8 cellular contexts compared by ENCODE assay signal in genomic region chr10:22086730-22087364, GRCh38.
DNase-seq lines count a peak whose midpoint lies in the region; ATAC-seq and TF ChIP-seq lines count a peak whose summit lies in the region.

No MANE protein-coding gene starts in this region.

- H3K4me1 Mint-ChIP-seq in activated T-cell treated with anti-CD3 and anti-CD28 coated beads, Interleukin-2, amount 50 U/mL, for 24 hours (ENCODE audit: low read depth), result no peaks in the 10 kb centered on the region

- DNase-seq in DMS79 treated with DMSO at 0.1 percent for 48 hours (lab: John Stamatoyannopoulos, UW) (peak; percentile 42), NCI-H460 (ENCODE audit: extremely low read depth, low read depth) (peak; percentile 60), fibroblast of lung (ENCODE audit: low read depth in 2 of 2) (peak; percentile 50 to 87), nucleus accumbens (lab: John Stamatoyannopoulos, UW) (peak in 32 of 56 donors; percentile 1 to 70 (median 20)), CD1c-positive myeloid dendritic cell (ENCODE audit: extremely low spot score) (no peak), GM10266 (ENCODE audit: extremely low spot score) (no peak)
- no peak for DNase-seq in activated T-cell treated with anti-CD3 and anti-CD28 coated beads, Interleukin-2, amount 50 U/mL, for 24 hours

- H2AFZ ChIP-seq in fibroblast of lung (ENCODE audit: low read length), result no peak overlapping the region

- no peak overlapping the region for H3K27ac Mint-ChIP-seq in activated T-cell treated with anti-CD3 and anti-CD28 coated beads, Interleukin-2, amount 50 U/mL, for 24 hours

- peaks cover 32% of the 10 kb centered on the region for H3K27me3 Mint-ChIP-seq in activated T-cell treated with anti-CD3 and anti-CD28 coated beads, Interleukin-2, amount 50 U/mL, for 24 hours

- H4K20me1 ChIP-seq in fibroblast of lung (ENCODE audit: control insufficient read depth, extremely low read depth, insufficient read depth, low read length), result no peaks in the 10 kb centered on the region

- H3K36me3 Mint-ChIP-seq in activated T-cell treated with anti-CD3 and anti-CD28 coated beads, Interleukin-2, amount 50 U/mL, for 24 hours (ENCODE audit: low read depth), result no peaks in the 10 kb centered on the region

- H3K36me3 ChIP-seq in fibroblast of lung (ENCODE audit: control insufficient read depth, insufficient read depth, low read length), result no peaks in the 10 kb centered on the region

- H3K4me2 ChIP-seq in fibroblast of lung (ENCODE audit: extremely low read depth, insufficient read depth, low read length), result peak overlapping the region; percentile 21

- no peak overlapping the region for H3K4me3 ChIP-seq in fibroblast of lung (replicated peaks in 1 of 4; ENCODE audit: control extremely low read depth in 1 of 4, insufficient read depth in 1 of 4, low read depth in 3 of 4, low read length in 4 of 4)

- no peak overlapping the region for H3K4me3 Mint-ChIP-seq in activated T-cell treated with anti-CD3 and anti-CD28 coated beads, Interleukin-2, amount 50 U/mL, for 24 hours

- ATAC-seq in activated CD4-positive, CD25-positive, alpha-beta regulatory T cell treated with anti-CD3 and anti-CD28 coated beads, Interleukin-2, amount 50 U/mL, for 24 hours, result no peak

- H3K27ac ChIP-seq in fibroblast of lung (ENCODE audit: insufficient read depth, low read length), result no peak overlapping the region

- no peak for TF ChIP-seq CTCF in fibroblast of lung (conservative IDR thresholded peaks at IDR 0.05 in 1 of 2, IDR thresholded peaks at IDR 0.05 in 1 of 2; ENCODE audit: low read depth in 1 of 2, low read length in 2 of 2)
- TF ChIP-seq CTCF in GM10266 (IDR thresholded peaks at IDR 0.05; ENCODE audit: control insufficient read depth, insufficient read depth, low read depth, missing control alignments), result no peak

- H3K9me3 ChIP-seq in fibroblast of lung (ENCODE audit: control insufficient read depth, insufficient read depth, low read depth, low read length), result no peaks in the 10 kb centered on the region

- H3K4me1 ChIP-seq in fibroblast of lung (ENCODE audit: control insufficient read depth, extremely low read depth, insufficient read depth, low read length), result no peaks in the 10 kb centered on the region

- no peaks in the 10 kb centered on the region for H3K79me2 ChIP-seq in fibroblast of lung (ENCODE audit: control insufficient read depth, insufficient read depth, low read length)

- H3K9me3 Mint-ChIP-seq in activated T-cell treated with anti-CD3 and anti-CD28 coated beads, Interleukin-2, amount 50 U/mL, for 24 hours, result no peaks in the 10 kb centered on the region

- H3K9ac ChIP-seq in fibroblast of lung (ENCODE audit: insufficient read depth, low read length), result no peak overlapping the region

- H3K27me3 ChIP-seq in fibroblast of lung (ENCODE audit: control insufficient read depth, insufficient read depth, low read length), result no peaks in the 10 kb centered on the region

Comparison
In these comparisons a context has a peak if more than half of its experiments do, and no peak if none do; other contexts are left out.
1. DNase-seq: peak in DMS79 treated with DMSO at 0.1 percent for 48 hours (single experiment), NCI-H460 (single experiment), fibroblast of lung (2 of 2) and nucleus accumbens (32 of 56); none in CD1c-positive myeloid dendritic cell (single experiment), GM10266 (single experiment) and activated T-cell treated with anti-CD3 and anti-CD28 coated beads, Interleukin-2, amount 50 U/mL, for 24 hours (single experiment).